ENCODE assay signal across 8 cellular contexts in genomic region chr6:7112741-7113313, GRCh38. TPM values are rescaled to one million over a fixed set of nuclear protein-coding genes. Genes with fewer than 3 reads are reported as not detected.
DNase-seq lines count a peak whose midpoint lies in the region; ATAC-seq and TF ChIP-seq lines count a peak whose summit lies in the region.

No MANE protein-coding gene starts in this region.

- H3K27me3 ChIP-seq in CD8-positive, alpha-beta memory T cell (ENCODE audit: insufficient read depth, low read length, poor library complexity, severe bottlenecking): no peaks in the 10 kb centered on the region
- no peaks in the 10 kb centered on the region for H3K27me3 ChIP-seq in neutrophil

- peaks cover 64 to 81% (median 78%) of the 10 kb centered on the region in 3 donors for H3K4me1 Mint-ChIP-seq in CD8-positive, alpha-beta memory T cell
- H3K4me1 Mint-ChIP-seq in T-cell: peaks cover 75 to 78% (median 76%) of the 10 kb centered on the region in 3 donors

- peaks cover 0 to 9% (median 0%) of the 10 kb centered on the region in 3 donors for H3K36me3 Mint-ChIP-seq in CD8-positive, alpha-beta memory T cell
- no peaks in the 10 kb centered on the region for H3K36me3 Mint-ChIP-seq in T-cell

- DNase-seq in CD8-positive, alpha-beta memory T cell: peak in 3 of 5 donors; percentile 21 to 70 (median 55)
- DNase-seq in T-cell (peak in 33 of 34 experiments; percentile 25 to 75 (median 56)), hippocampal formation (lab: John Stamatoyannopoulos, UW) (no peak)
- peak; percentile 28 for DNase-seq in effector CD8-positive, alpha-beta T cell (lab: John Stamatoyannopoulos, UW)

- peak overlapping the region; percentile 1 for H3K4me3 ChIP-seq in CD8-positive, alpha-beta memory T cell (ENCODE audit: low read length)
- peak overlapping the region; percentile 41 to 48 for H3K4me3 ChIP-seq in neutrophil (ENCODE audit: low read depth in 1 of 2, low read length in 1 of 2)

- H3K27ac ChIP-seq in CD8-positive, alpha-beta memory T cell (ENCODE audit: low read depth, low read length): no peak overlapping the region
- H3K27ac ChIP-seq in neutrophil: peak overlapping the region; percentile 66

- no peaks in the 10 kb centered on the region for H3K27me3 Mint-ChIP-seq in CD8-positive, alpha-beta memory T cell
- no peaks in the 10 kb centered on the region for H3K27me3 Mint-ChIP-seq in T-cell

- H3K9me3 Mint-ChIP-seq in CD8-positive, alpha-beta memory T cell: peaks cover 0 to 3% (median 0%) of the 10 kb centered on the region in 5 donors
- no peaks in the 10 kb centered on the region for H3K9me3 Mint-ChIP-seq in T-cell

- no peak for TF ChIP-seq CTCF in neutrophil (IDR thresholded peaks at IDR 0.05)

- peak overlapping the region; percentile 4 to 95 (median 68) for H3K27ac Mint-ChIP-seq in CD8-positive, alpha-beta memory T cell
- H3K27ac Mint-ChIP-seq in T-cell: peak overlapping the region; percentile 88 to 89

- peak; percentile 41 for ATAC-seq in HG02884 (IDR thresholded peaks at IDR 0.05; ENCODE audit: unreplicated experiment)
- peak; percentile 42 to 80 (median 50) for ATAC-seq in T-cell (replicated peaks in 1 of 4)
- ATAC-seq in HG03108 (IDR thresholded peaks at IDR 0.05; ENCODE audit: unreplicated experiment): no peak
- no peak for ATAC-seq in HG03095 (IDR thresholded peaks at IDR 0.05; ENCODE audit: unreplicated experiment)

- H3K9me3 ChIP-seq in CD8-positive, alpha-beta memory T cell (ENCODE audit: low read length): no peaks in the 10 kb centered on the region
- H3K9me3 ChIP-seq in neutrophil: no peaks in the 10 kb centered on the region

- POLR2A ChIA-PET in CD8-positive, alpha-beta memory T cell (lab: Charles Lee): interaction anchor here (1.0 kb wide), 1 partner anchor 9 kb away, joined by 3 read pairs; no protein-coding TSS in a partner anchor
- POLR2A ChIA-PET in T-cell (lab: Charles Lee): interaction anchor here in 1 of 2 donors (0.6 kb wide), 1 partner anchor 26 kb away, joined by 5 read pairs; no protein-coding TSS in a partner anchor

- peak overlapping the region; percentile 12 to 73 (median 51) for H3K4me3 Mint-ChIP-seq in CD8-positive, alpha-beta memory T cell
- peak overlapping the region; percentile 71 to 79 (median 71) for H3K4me3 Mint-ChIP-seq in T-cell

- H3K36me3 ChIP-seq in CD8-positive, alpha-beta memory T cell (ENCODE audit: insufficient read depth, low read length): no peaks in the 10 kb centered on the region
- H3K36me3 ChIP-seq in neutrophil: no peaks in the 10 kb centered on the region

- H3K4me1 ChIP-seq in CD8-positive, alpha-beta memory T cell (ENCODE audit: insufficient read depth, low read length): peaks cover 64% of the 10 kb centered on the region
- H3K4me1 ChIP-seq in neutrophil (ENCODE audit: control insufficient read depth in 1 of 2, insufficient read depth in 1 of 2, low read depth in 1 of 2, low read length in 1 of 2): peaks cover 58 to 66% of the 10 kb centered on the region in 2 experiments

- CTCF ChIA-PET in CD8-positive, alpha-beta memory T cell (lab: Charles Lee): interaction anchor here (1.4 kb wide), 1 partner anchor 15 kb away, joined by 3 read pairs; no protein-coding TSS in a partner anchor
- CTCF ChIA-PET in T-cell (lab: Charles Lee): interaction anchor here in 1 of 2 donors (0.6 kb wide), 1 partner anchor 26 kb away, joined by 3 read pairs; no protein-coding TSS in a partner anchor

RNA-seq across cellular contexts. Expression of gene RREB1, which starts 5.1 kb away (rescaled TPM):
- 10 to 100 TPM; 17.7 to 18.7 TPM for total RNA-seq in CD8-positive, alpha-beta memory T cell
- 8.5 TPM for polyA plus RNA-seq in CD8-positive, alpha-beta memory T cell
- 10 to 100 TPM; 38.1 to 50.1 (median 39.6) TPM for total RNA-seq in T-cell

Comparison
In these comparisons a context has a peak if more than half of its experiments do, and no peak if none do; other contexts are left out.
1. DNase-seq: peak in CD8-positive, alpha-beta memory T cell (3 of 5), T-cell (33 of 34) and effector CD8-positive, alpha-beta T cell (single experiment); none in hippocampal formation (0 of 2).
2. ATAC-seq: peak in HG02884 (single experiment) and T-cell (4 of 4); none in HG03108 (single experiment) and HG03095 (single experiment).